ENCODE assay signal across 19 cellular contexts in the genomic region with DNA sequence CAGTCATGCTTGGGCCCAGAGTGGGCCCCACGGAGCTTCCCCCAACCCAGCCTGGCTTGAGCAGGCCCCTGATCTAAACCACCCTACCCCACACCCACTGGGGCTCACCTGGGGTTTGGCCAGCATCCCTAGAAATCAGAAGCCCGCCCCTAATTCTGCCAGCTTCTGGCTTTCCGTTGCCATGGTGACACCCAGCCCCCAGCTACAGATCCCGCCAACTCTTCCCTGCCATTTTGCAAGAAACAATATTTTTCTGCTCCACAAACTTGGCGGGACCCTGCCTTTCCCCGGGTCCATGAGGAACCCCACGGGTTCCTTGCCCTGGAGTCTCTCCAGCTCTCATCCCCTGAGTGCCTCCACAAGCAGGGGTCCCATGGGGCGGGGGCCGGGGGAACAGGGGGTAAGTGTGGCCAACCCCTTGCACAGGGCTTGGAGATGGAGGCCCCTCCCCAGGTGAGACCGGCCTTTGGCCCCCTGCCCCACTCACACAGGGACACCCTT.
DNase-seq lines count a peak whose midpoint lies in the region; ATAC-seq, FAIRE-seq and TF ChIP-seq lines count a peak whose summit lies in the region.
"Had no signal": no experiment of that assay in that cellular context is flagged by ENCODE, and none has a peak within 500 bp of the region (broad histone marks: within the 10 kb centered on the region; RNA-seq: fewer than 3 reads in every experiment).

No MANE protein-coding gene starts in this region.

- H3K4me3 ChIP-seq in transverse colon (no peak overlapping the region), gastroesophageal sphincter (no peak overlapping the region)
- H3K4me3 ChIP-seq: breast epithelium had no signal

- H3K27ac ChIP-seq in transverse colon (no peak overlapping the region), gastroesophageal sphincter (no peak overlapping the region)
- H3K27ac ChIP-seq: breast epithelium had no signal

- intact Hi-C loops in transverse colon (cut with DNase I; ENCODE audit: low total_unique reads) = no loop called here

- 88% methylated on average over 10 of the region's 10 CpGs; no CpG with 5 or more reads in 1 of the 2 donors for WGBS in transverse colon (ENCODE audit: low coverage in 1 of 2), 2 donors
- 80% methylated on average over 1 of the region's 10 CpGs; no CpG with 5 or more reads in 1 of the 2 donors for WGBS in gastroesophageal sphincter (ENCODE audit: low coverage in 1 of 2), 2 donors

- DNase-seq in activated naive CD4-positive, alpha-beta T cell treated with anti-CD3 and anti-CD28 coated beads, Interleukin-2, amount 10 ng/mL, durations not matched to agents 7 days and 5 days = peak; percentile 14
- no peak for DNase-seq in activated naive CD4-positive, alpha-beta T cell (lab: John Stamatoyannopoulos, UW)
- peak; percentile 75 for DNase-seq in chondrocyte (ENCODE audit: low spot score)
- peak; percentile 15 to 31 for DNase-seq in mesothelial cell of epicardium (ENCODE audit: low spot score in 2 of 2, unreplicated experiment in 2 of 2)
- DNase-seq in transverse colon = peak; percentile 6
- DNase-seq in urothelium cell line (ENCODE audit: low spot score) = no peak
- DNase-seq in SHP77 (lab: John Stamatoyannopoulos, UW) = no peak
- DNase-seq: activated CD4-positive, alpha-beta T cell treated with anti-CD3 and anti-CD28 coated beads, Interleukin-2, amount 50 U/mL, for 48 hours; NCI-H2081; NCI-H526 treated with DMSO at 0.1 percent for 48 hours; occipital lobe; PC-3 had no signal

- no peak for TF ChIP-seq EP300 in transverse colon (IDR thresholded peaks at IDR 0.05; ENCODE audit: low read depth)
- TF ChIP-seq EP300 in gastroesophageal sphincter (IDR thresholded peaks at IDR 0.05) = no peak

- no peak overlapping the region for H3K27ac Mint-ChIP-seq in activated naive CD4-positive, alpha-beta T cell treated with anti-CD3 and anti-CD28 coated beads, Interleukin-2, amount 10 ng/mL, durations not matched to agents 7 days and 5 days
- H3K27ac Mint-ChIP-seq in chondrocyte (ENCODE audit: unreplicated experiment) = no peak overlapping the region
- no peak overlapping the region for H3K27ac Mint-ChIP-seq in mesothelial cell of epicardium
- H3K27ac Mint-ChIP-seq: stimulated activated naive CD8-positive, alpha-beta T cell treated with anti-CD3 and anti-CD28 coated beads, Interleukin-15, Interleukin-2, amounts not matched to agents 100 ng/mL and 50 ng/mL, for 24 hours had no signal

- H3K27me3 ChIP-seq in transverse colon = no peaks in the 10 kb centered on the region
- no peaks in the 10 kb centered on the region for H3K27me3 ChIP-seq in gastroesophageal sphincter
- H3K27me3 ChIP-seq: breast epithelium had no signal

- no peak overlapping the region for H3K4me3 Mint-ChIP-seq in activated naive CD4-positive, alpha-beta T cell treated with anti-CD3 and anti-CD28 coated beads, Interleukin-2, amount 10 ng/mL, durations not matched to agents 7 days and 5 days
- H3K4me3 Mint-ChIP-seq in chondrocyte (ENCODE audit: unreplicated experiment) = no peak overlapping the region
- H3K4me3 Mint-ChIP-seq in mesothelial cell of epicardium = no peak overlapping the region
- H3K4me3 Mint-ChIP-seq: stimulated activated naive CD8-positive, alpha-beta T cell treated with anti-CD3 and anti-CD28 coated beads, Interleukin-15, Interleukin-2, amounts not matched to agents 100 ng/mL and 50 ng/mL, for 24 hours had no signal

- H3K4me1 ChIP-seq in transverse colon (peaks cover 0 to 13% (median 7%) of the 10 kb centered on the region in 4 donors), gastroesophageal sphincter (peaks cover 0 to 26% (median 13%) of the 10 kb centered on the region in 3 donors)
- H3K4me1 ChIP-seq: breast epithelium, Caco-2 had no signal

- CTCF ChIA-PET in activated naive CD4-positive, alpha-beta T cell treated with anti-CD3 and anti-CD28 coated beads, Interleukin-2, amount 10 ng/mL, durations not matched to agents 7 days and 5 days (lab: Charles Lee) = no interaction called here

- no peaks in the 10 kb centered on the region for H3K9me3 Mint-ChIP-seq in activated naive CD4-positive, alpha-beta T cell treated with anti-CD3 and anti-CD28 coated beads, Interleukin-2, amount 10 ng/mL, durations not matched to agents 7 days and 5 days
- H3K9me3 Mint-ChIP-seq in chondrocyte (ENCODE audit: low read depth) = peaks cover 10% of the 10 kb centered on the region
- peaks cover 10% of the 10 kb centered on the region for H3K9me3 Mint-ChIP-seq in mesothelial cell of epicardium
- H3K9me3 Mint-ChIP-seq: stimulated activated naive CD8-positive, alpha-beta T cell treated with anti-CD3 and anti-CD28 coated beads, Interleukin-15, Interleukin-2, amounts not matched to agents 100 ng/mL and 50 ng/mL, for 24 hours had no signal

- ATAC-seq in gastroesophageal sphincter = no peak
- ATAC-seq: PC-3, SK-N-SH treated with all-trans-retinoic acid at 6 μM for 48 hours had no signal

- no peaks in the 10 kb centered on the region for H3K36me3 Mint-ChIP-seq in activated naive CD4-positive, alpha-beta T cell treated with anti-CD3 and anti-CD28 coated beads, Interleukin-2, amount 10 ng/mL, durations not matched to agents 7 days and 5 days
- H3K36me3 Mint-ChIP-seq in chondrocyte (ENCODE audit: low read depth) (peaks cover 6% of the 10 kb centered on the region), mesothelial cell of epicardium (no peaks in the 10 kb centered on the region)

- no peak for FAIRE-seq in urothelium cell line (lab: Jason Lieb, UNC)
- FAIRE-seq: keratinocyte, TTC549 had no signal

- H3K9me3 ChIP-seq in transverse colon (no peaks in the 10 kb centered on the region), gastroesophageal sphincter (no peaks in the 10 kb centered on the region)
- H3K9me3 ChIP-seq: breast epithelium had no signal

- TF ChIP-seq CTCF in chondrocyte (IDR thresholded peaks at IDR 0.05) (no peak), mesothelial cell of epicardium (IDR thresholded peaks at IDR 0.05; ENCODE audit: unreplicated experiment) (no peak), transverse colon (IDR thresholded peaks at IDR 0.05) (no peak), gastroesophageal sphincter (IDR thresholded peaks at IDR 0.05) (no peak)

- peaks cover 3% of the 10 kb centered on the region for H3K4me1 Mint-ChIP-seq in activated naive CD4-positive, alpha-beta T cell treated with anti-CD3 and anti-CD28 coated beads, Interleukin-2, amount 10 ng/mL, durations not matched to agents 7 days and 5 days
- no peaks in the 10 kb centered on the region for H3K4me1 Mint-ChIP-seq in chondrocyte (ENCODE audit: low read depth)
- H3K4me1 Mint-ChIP-seq in mesothelial cell of epicardium = peaks cover 22% of the 10 kb centered on the region

- H3K36me3 ChIP-seq in transverse colon (no peaks in the 10 kb centered on the region), gastroesophageal sphincter (no peaks in the 10 kb centered on the region)
- H3K36me3 ChIP-seq: breast epithelium had no signal

- in situ Hi-C loops in transverse colon (cut with MboI; ENCODE audit: low pct_ligation_motif_present in 1 of 4, low pct_unique_long_range_greater_than_20kb in 1 of 4, low sequenced_read_pairs in 3 of 4) = no loop called here

- TF ChIP-seq POLR2A in transverse colon (IDR thresholded peaks at IDR 0.05) (no peak), gastroesophageal sphincter (IDR thresholded peaks at IDR 0.05) (no peak)

- peaks cover 11% of the 10 kb centered on the region for H3K27me3 Mint-ChIP-seq in activated naive CD4-positive, alpha-beta T cell treated with anti-CD3 and anti-CD28 coated beads, Interleukin-2, amount 10 ng/mL, durations not matched to agents 7 days and 5 days
- H3K27me3 Mint-ChIP-seq in chondrocyte (ENCODE audit: low read depth) (peaks cover 23% of the 10 kb centered on the region), mesothelial cell of epicardium (ENCODE audit: low read depth) (no peaks in the 10 kb centered on the region)
- H3K27me3 Mint-ChIP-seq: stimulated activated naive CD8-positive, alpha-beta T cell treated with anti-CD3 and anti-CD28 coated beads, Interleukin-15, Interleukin-2, amounts not matched to agents 100 ng/mL and 50 ng/mL, for 24 hours had no signal

Comparison
In these comparisons a context has a peak if more than half of its experiments do, and no peak if none do; other contexts are left out.
1. DNase-seq: peak in activated naive CD4-positive, alpha-beta T cell treated with anti-CD3 and anti-CD28 coated beads, Interleukin-2, amount 10 ng/mL, durations not matched to agents 7 days and 5 days (single experiment), chondrocyte (single experiment), mesothelial cell of epicardium (2 of 2) and transverse colon (single experiment); none in activated naive CD4-positive, alpha-beta T cell (0 of 4), urothelium cell line (single experiment) and SHP77 (0 of 2).